8 cellular contexts compared by ENCODE assay signal in genomic region chr3:120350431-120350941, GRCh38. TPM values are rescaled to one million over a fixed set of nuclear protein-coding genes. Genes with fewer than 3 reads are reported as not detected.
DNase-seq lines count a peak whose midpoint lies in the region; ATAC-seq and TF ChIP-seq lines count a peak whose summit lies in the region.

No MANE protein-coding gene starts in this region.

- H3K4me1 ChIP-seq in mesodermal cell (ENCODE audit: control insufficient read depth, insufficient read depth, low read length, poor library complexity, severe bottlenecking): no peaks in the 10 kb centered on the region

- WGBS in mesodermal cell (ENCODE audit: insufficient coverage in 2 of 2), 2 experiments: 83 to 94% methylated on average over 1 to 2 of the region's 7 CpGs

- no peak for TF ChIP-seq CTCF in cardiac fibroblast (IDR thresholded peaks at IDR 0.05; ENCODE audit: low read depth, low read length)

- no peaks in the 10 kb centered on the region for H3K9me3 ChIP-seq in mesodermal cell (ENCODE audit: control insufficient read depth, low read length)

- ATAC-seq in HG02970 (IDR thresholded peaks at IDR 0.05; ENCODE audit: low FRiP score, unreplicated experiment): no peak
- no peak for ATAC-seq in GM21576 (IDR thresholded peaks at IDR 0.05; ENCODE audit: unreplicated experiment)
- no peak for ATAC-seq in HG03442 (IDR thresholded peaks at IDR 0.05; ENCODE audit: unreplicated experiment)
- no peak for ATAC-seq in HG02981 (IDR thresholded peaks at IDR 0.05; ENCODE audit: unreplicated experiment)

- no peak overlapping the region for H3K27ac ChIP-seq in mesodermal cell (ENCODE audit: low read depth, low read length, severe bottlenecking)

- peak overlapping the region in 1 of 2 donors; percentile 81 for H3K4me3 ChIP-seq in cardiac fibroblast (replicated peaks in 1 of 2; ENCODE audit: low read depth in 2 of 2, low read length in 2 of 2)
- H3K4me3 ChIP-seq in mesodermal cell (ENCODE audit: extremely low read depth, insufficient read depth, low read length, poor library complexity, severe bottlenecking): peak overlapping the region; percentile 75

- no peaks in the 10 kb centered on the region for H3K36me3 ChIP-seq in mesodermal cell (ENCODE audit: control insufficient read depth, insufficient read depth, low read length)

- peak; percentile 30 for DNase-seq in Daoy (ENCODE audit: low read depth)
- DNase-seq in MV-4-11 (lab: John Stamatoyannopoulos, UW): peak; percentile 7
- DNase-seq in cardiac fibroblast (ENCODE audit: low read depth in 2 of 2): peak; percentile 78 to 86

RNA-seq across cellular contexts. Expression of gene LRRC58, which starts 1.3 kb away (rescaled TPM):
- 25.9 and 29.2 TPM in 2 replicates for total RNA-seq in Daoy (2014; rRNA removed; shearing (Covaris generic))
- 13.0 TPM for polyA plus RNA-seq in mesodermal cell (2013, experiment 1 of 2)
- 12.6 TPM for polyA plus RNA-seq in mesodermal cell (2013, experiment 2 of 2)

Comparison
In these comparisons a context has a peak if more than half of its experiments do, and no peak if none do; other contexts are left out.
1. DNase-seq: peak in every context shown above with its lines; median percentile 82 in cardiac fibroblast; 30 in Daoy; 7 in MV-4-11.